Comparison of ENCODE assay signal across 26 cellular contexts in genomic region chr17:72660274-72661092, GRCh38.
DNase-seq lines count a peak whose midpoint lies in the region; ATAC-seq and TF ChIP-seq lines count a peak whose summit lies in the region.
"Had no signal": no experiment of that assay in that cellular context is flagged by ENCODE, and none has a peak within 500 bp of the region (broad histone marks: within the 10 kb centered on the region; RNA-seq: fewer than 3 reads in every experiment).

No MANE protein-coding gene starts in this region.

- no peak overlapping the region for H2AFZ ChIP-seq in PC-9
- H2AFZ ChIP-seq in smooth muscle cell (ENCODE audit: low read depth), result no peak overlapping the region

- H3K4me3 ChIP-seq in HUES48 (ENCODE audit: low read depth, low read length) (no peak overlapping the region), PC-9 (0 out of 2 replicates have a peak overlapping the region, but pooled peaks have one; percentile 22), smooth muscle cell (no peak overlapping the region), left ventricle myocardium inferior (no peak overlapping the region)
- H3K4me3 ChIP-seq: adrenal gland, esophagus squamous epithelium, pancreas, Peyer's patch, stomach, thyroid gland had no signal

- H3K27ac ChIP-seq in HUES48 (ENCODE audit: low read depth, low read length), result peak overlapping the region; percentile 69
- peak overlapping the region; percentile 92 for H3K27ac ChIP-seq in PC-9
- peak overlapping the region; percentile 76 for H3K27ac ChIP-seq in smooth muscle cell (ENCODE audit: low read depth)
- H3K27ac ChIP-seq in left ventricle myocardium inferior (replicated peaks), result no peak overlapping the region
- H3K27ac ChIP-seq: adrenal gland, Peyer's patch, stomach, thyroid gland had no signal

- 89% methylated on average over 19 of the region's 19 CpGs for WGBS in smooth muscle cell (ENCODE audit: low lambda C conversion rate)

- CTCF ChIA-PET in PC-9 (lab: Charles Lee), result interaction anchor here (1.3 to 1.6 kb wide), 2 partner anchors 57 to 67 kb away, joined by 3 to 4 read pairs; no protein-coding TSS in a partner anchor

- H3F3A ChIP-seq in PC-9 (ENCODE audit: insufficient read depth, low read depth) (peaks cover 28% of the 10 kb centered on the region), smooth muscle cell (ENCODE audit: low read depth) (no peaks in the 10 kb centered on the region)

- H4K20me1 ChIP-seq in PC-9 (ENCODE audit: insufficient read depth), result no peaks in the 10 kb centered on the region
- H4K20me1 ChIP-seq in smooth muscle cell (ENCODE audit: low read depth), result no peaks in the 10 kb centered on the region

- intact Hi-C loops in PC-9 (cut with micrococcal nuclease; ENCODE audit: unreplicated experiment) (loop anchor here (1.0 kb wide), 5 partner anchors 24 to 71 kb away; no protein-coding TSS in a partner anchor), left ventricle myocardium inferior (cut with micrococcal nuclease) (no loop called here)

- DNase-seq in PC-9 (no peak), glomerular visceral epithelial cell (ENCODE audit: extremely low spot score) (peak; percentile 11), smooth muscle cell (lab: John Stamatoyannopoulos, UW; ENCODE audit: unreplicated experiment) (no peak), left ventricle myocardium inferior (no peak), HPDE6-E6E7 (ENCODE audit: extremely low spot score) (no peak)
- DNase-seq: activated CD4-positive, alpha-beta memory T cell treated with anti-CD3 and anti-CD28 coated beads, Interleukin-2, amount 10 ng/mL, durations not matched to agents 7 days and 5 days; activated CD4-positive, alpha-beta T cell treated with anti-CD3 and anti-CD28 coated beads for 1 hour; activated CD8-positive, alpha-beta memory T cell treated with anti-CD3 and anti-CD28 coated beads, Interleukin-2, amount 50 U/mL, for 4 hours; activated naive CD4-positive, alpha-beta T cell treated with anti-CD3 and anti-CD28 coated beads, Interleukin-2, amount 10 ng/mL, durations not matched to agents 7 days and 5 days; adrenal gland; CD8-positive, alpha-beta memory T cell; cerebellar nuclear complex; dermis blood vessel endothelial cell; EL; esophagus squamous epithelium; left cardiac atrium; NCI-H1092; NCI-H524; Peyer's patch; stimulated activated CD4-positive, alpha-beta T cell treated with anti-CD3 and anti-CD28 coated beads, Interleukin-12 subunit alpha, Interleukin-12 subunit beta, amount 100 ng/mL, for 4 hours; stimulated activated CD4-positive, alpha-beta T cell treated with anti-CD3 and anti-CD28 coated beads, Interleukin-2, amount 100 ng/mL, for 48 hours; stomach; thyroid gland had no signal

- BruUV-seq in PC-9 (replicated peaks; lab: Mats Ljungman, UMichigan), result no TSS peak

- POLR2A ChIA-PET in PC-9 (lab: Charles Lee; ENCODE audit: unreplicated experiment), result interaction anchor here (0.6 kb wide), 1 partner anchor 56 kb away, joined by 7 read pairs; no protein-coding TSS in a partner anchor

- H3K79me2 ChIP-seq in PC-9 (ENCODE audit: low read depth), result peaks cover 12% of the 10 kb centered on the region; the same call in 1 of the 2 replicates
- H3K79me2 ChIP-seq in smooth muscle cell (ENCODE audit: low read depth), result no peaks in the 10 kb centered on the region

- TF ChIP-seq CTCF in PC-9 (conservative IDR thresholded peaks at IDR 0.05) (no peak), smooth muscle cell (IDR thresholded peaks at IDR 0.05; ENCODE audit: borderline replicate concordance, insufficient read depth, poor library complexity, severe bottlenecking) (no peak), left ventricle myocardium inferior (IDR thresholded peaks at IDR 0.05; ENCODE audit: borderline replicate concordance) (no peak)

- no peaks in the 10 kb centered on the region for H3K27me3 ChIP-seq in HUES48 (ENCODE audit: control insufficient read depth, insufficient read depth, low read length)
- no peaks in the 10 kb centered on the region for H3K27me3 ChIP-seq in PC-9 (ENCODE audit: insufficient read depth, low read depth)
- no peaks in the 10 kb centered on the region for H3K27me3 ChIP-seq in smooth muscle cell (ENCODE audit: low read depth)
- no peaks in the 10 kb centered on the region for H3K27me3 ChIP-seq in left ventricle myocardium inferior (ENCODE audit: low read depth)
- H3K27me3 ChIP-seq: adrenal gland, esophagus squamous epithelium, pancreas, Peyer's patch, stomach, thyroid gland had no signal

- H3K9me3 ChIP-seq in HUES48 (ENCODE audit: control insufficient read depth, insufficient read depth, low read length) (no peaks in the 10 kb centered on the region), PC-9 (ENCODE audit: insufficient read depth, low read depth) (no peaks in the 10 kb centered on the region; the same call in 1 of the 2 replicates), smooth muscle cell (replicated peaks; ENCODE audit: low read depth) (no peaks in the 10 kb centered on the region), left ventricle myocardium inferior (replicated peaks) (no peaks in the 10 kb centered on the region)
- H3K9me3 ChIP-seq: adrenal gland, esophagus squamous epithelium, pancreas, Peyer's patch, stomach, thyroid gland had no signal

- no peaks in the 10 kb centered on the region for H3K9me2 ChIP-seq in PC-9 (ENCODE audit: insufficient read depth)

- no peaks in the 10 kb centered on the region for H3K36me3 ChIP-seq in HUES48 (ENCODE audit: control insufficient read depth, insufficient read depth, low read length)
- no peaks in the 10 kb centered on the region for H3K36me3 ChIP-seq in PC-9 (ENCODE audit: low read depth)
- no peaks in the 10 kb centered on the region for H3K36me3 ChIP-seq in smooth muscle cell (ENCODE audit: low read depth)
- H3K36me3 ChIP-seq in left ventricle myocardium inferior, result no peaks in the 10 kb centered on the region
- H3K36me3 ChIP-seq: adrenal gland, esophagus squamous epithelium, pancreas, Peyer's patch, stomach, thyroid gland had no signal

- ATAC-seq in HG02763 (IDR thresholded peaks at IDR 0.05; ENCODE audit: unreplicated experiment), result no peak
- ATAC-seq: left cardiac atrium had no signal

- H3K4me1 ChIP-seq in HUES48 (ENCODE audit: control insufficient read depth, insufficient read depth, low read length) (peaks cover 14% of the 10 kb centered on the region), PC-9 (replicated peaks; ENCODE audit: insufficient read depth) (peaks cover 44% of the 10 kb centered on the region), smooth muscle cell (ENCODE audit: low read depth) (no peaks in the 10 kb centered on the region), left ventricle myocardium inferior (peaks cover 15% of the 10 kb centered on the region)
- H3K4me1 ChIP-seq: adrenal gland, pancreas, thyroid gland had no signal

- peak overlapping the region; percentile 69 for H3K4me2 ChIP-seq in PC-9
- no peak overlapping the region for H3K4me2 ChIP-seq in smooth muscle cell

- no peak overlapping the region for H3K9ac ChIP-seq in HUES48 (ENCODE audit: low read depth, low read length)
- H3K9ac ChIP-seq in smooth muscle cell (ENCODE audit: low read depth), result no peak overlapping the region
